In genomic region chr1:151254217-151255213, GRCh38 we compare ENCODE assay signal across 8 cellular contexts. TPM values are rescaled to one million over a fixed set of nuclear protein-coding genes. Genes with fewer than 3 reads are reported as not detected.
DNase-seq lines count a peak whose midpoint lies in the region; ATAC-seq and TF ChIP-seq lines count a peak whose summit lies in the region.

Gene PSMD4, plus strand, starts transcription at chr1:151254734. Its CDS starts 49 bp downstream, at chr1:151254783.

- peaks cover 49% of the 10 kb centered on the region for H3K79me2 ChIP-seq in KMS-11 (ENCODE audit: insufficient read depth, low read depth)

- WGBS in esophagus muscularis mucosa = 12% methylated on average over 44 of the region's 56 CpGs

- peak within 1 kb of the TSS; percentile 70 for H3K4me2 ChIP-seq in KMS-11

- H3K9me3 ChIP-seq in Peyer's patch (no peaks in the 10 kb centered on the region), esophagus muscularis mucosa (no peaks in the 10 kb centered on the region), muscle layer of duodenum (ENCODE audit: control insufficient read depth in 1 of 2, low read length in 2 of 2) (no peaks in the 10 kb centered on the region)

- no peaks in the 10 kb centered on the region for H3K27me3 ChIP-seq in KMS-11 (ENCODE audit: insufficient read depth, low read depth)
- H3K27me3 ChIP-seq in Peyer's patch = no peaks in the 10 kb centered on the region
- no peaks in the 10 kb centered on the region for H3K27me3 ChIP-seq in esophagus muscularis mucosa
- H3K27me3 ChIP-seq in muscle layer of duodenum (ENCODE audit: low read depth, low read length) = no peaks in the 10 kb centered on the region

- TF ChIP-seq CTCF in KMS-11 (conservative IDR thresholded peaks at IDR 0.05; ENCODE audit: low read depth, low read length) = no peak
- peak in 2 of 6 experiments; percentile 3 to 17 for TF ChIP-seq CTCF in Peyer's patch (IDR thresholded peaks at IDR 0.05)
- TF ChIP-seq CTCF in esophagus muscularis mucosa (IDR thresholded peaks at IDR 0.05) = no peak

- peak within 1 kb of the TSS; percentile 93 for H2AFZ ChIP-seq in KMS-11 (ENCODE audit: low read depth)

- H3K4me1 ChIP-seq in KMS-11 (ENCODE audit: low read depth, poor library complexity, severe bottlenecking) (peaks cover 12% of the 10 kb centered on the region), Peyer's patch (peaks cover 0 to 12% (median 6%) of the 10 kb centered on the region in 4 donors), esophagus muscularis mucosa (peaks cover 14 to 42% (median 35%) of the 10 kb centered on the region in 4 donors), muscle layer of duodenum (ENCODE audit: control insufficient read depth in 1 of 2, insufficient read depth in 2 of 2, low read length in 2 of 2) (peaks cover 5 to 16% of the 10 kb centered on the region in 2 donors)

- TF ChIP-seq POLR2A in Peyer's patch (IDR thresholded peaks at IDR 0.05) (peak; percentile 49 to 77), esophagus muscularis mucosa (IDR thresholded peaks at IDR 0.05; ENCODE audit: low read depth) (peak; percentile 81)

- intact Hi-C loops in esophagus muscularis mucosa (cut with DNase I) = no loop called here

- peak within 1 kb of the TSS; percentile 71 for H3K9ac ChIP-seq in KMS-11

- peak within 1 kb of the TSS; percentile 99 for H3K4me3 ChIP-seq in KMS-11 (IDR thresholded peaks at IDR 0.05; ENCODE audit: insufficient read depth, low read depth, low read length)
- peak within 1 kb of the TSS; percentile 71 to 93 (median 76) for H3K4me3 ChIP-seq in Peyer's patch
- H3K4me3 ChIP-seq in esophagus muscularis mucosa = peak within 1 kb of the TSS; percentile 84 to 100 (median 90)
- H3K4me3 ChIP-seq in muscle layer of duodenum (ENCODE audit: low read depth in 1 of 2, low read length in 2 of 2) = peak within 1 kb of the TSS; percentile 84 to 96

- TF ChIP-seq EP300 in esophagus muscularis mucosa (IDR thresholded peaks at IDR 0.05) = no peak

- DNase-seq in DMS53 (lab: John Stamatoyannopoulos, UW) = peak; percentile 99
- DNase-seq in Peyer's patch = peak; percentile 90 to 97 (median 94)
- peak; percentile 92 to 95 for DNase-seq in activated T-cell treated with anti-CD3 and anti-CD28 coated beads, Interleukin-2, amount 50 U/mL, for 48 hours
- DNase-seq in esophagus muscularis mucosa (ENCODE audit: extremely low spot score) = peak; percentile 98
- DNase-seq in stimulated activated CD8-positive, alpha-beta memory T cell treated with anti-CD3 and anti-CD28 coated beads, Interleukin-7, amount 100 ng/mL, for 4 hours (ENCODE audit: low read depth in 2 of 2) = peak; percentile 89 to 90

- H3K36me3 ChIP-seq in KMS-11 (ENCODE audit: insufficient read depth) (no peaks in the 10 kb centered on the region), Peyer's patch (peaks cover 0 to 5% (median 0%) of the 10 kb centered on the region in 3 donors), esophagus muscularis mucosa (peaks cover 0 to 18% (median 4%) of the 10 kb centered on the region in 4 donors), muscle layer of duodenum (ENCODE audit: control insufficient read depth in 1 of 2, insufficient read depth in 2 of 2, low read length in 2 of 2) (peaks cover 0 to 3% of the 10 kb centered on the region in 2 donors)

- peak; percentile 89 for ATAC-seq in GM21723 (IDR thresholded peaks at IDR 0.05; ENCODE audit: unreplicated experiment)

- no peaks in the 10 kb centered on the region; the same call in 1 of the 2 replicates for H4K20me1 ChIP-seq in KMS-11 (ENCODE audit: insufficient read depth)

- H3K27ac ChIP-seq in KMS-11 = peak within 1 kb of the TSS; percentile 70
- peak within 1 kb of the TSS; percentile 77 to 86 (median 82) for H3K27ac ChIP-seq in Peyer's patch
- H3K27ac ChIP-seq in esophagus muscularis mucosa (replicated peaks in 1 of 4) = peak within 1 kb of the TSS; percentile 86 to 91 (median 90)
- H3K27ac ChIP-seq in muscle layer of duodenum (ENCODE audit: low read length) = peak within 1 kb of the TSS; percentile 82

RNA-seq across cellular contexts. Expression of gene PSMD4, which starts in this region (rescaled TPM):
- total RNA-seq in Peyer's patch (100 to 1,000 TPM in 2 of 4 donors, 10 to 100 TPM in 2; 84.6 to 153 (median 103) TPM), esophagus muscularis mucosa (100 to 1,000 TPM; 157 to 195 (median 176) TPM)

Comparison
In these comparisons a context has a peak if more than half of its experiments do, and no peak if none do; other contexts are left out.
1. Peak in every context shown above with its lines: DNase-seq, ATAC-seq, H3K4me3 ChIP-seq and H3K27ac ChIP-seq.